ENCODE assay signal across 8 cellular contexts in the genomic region with DNA sequence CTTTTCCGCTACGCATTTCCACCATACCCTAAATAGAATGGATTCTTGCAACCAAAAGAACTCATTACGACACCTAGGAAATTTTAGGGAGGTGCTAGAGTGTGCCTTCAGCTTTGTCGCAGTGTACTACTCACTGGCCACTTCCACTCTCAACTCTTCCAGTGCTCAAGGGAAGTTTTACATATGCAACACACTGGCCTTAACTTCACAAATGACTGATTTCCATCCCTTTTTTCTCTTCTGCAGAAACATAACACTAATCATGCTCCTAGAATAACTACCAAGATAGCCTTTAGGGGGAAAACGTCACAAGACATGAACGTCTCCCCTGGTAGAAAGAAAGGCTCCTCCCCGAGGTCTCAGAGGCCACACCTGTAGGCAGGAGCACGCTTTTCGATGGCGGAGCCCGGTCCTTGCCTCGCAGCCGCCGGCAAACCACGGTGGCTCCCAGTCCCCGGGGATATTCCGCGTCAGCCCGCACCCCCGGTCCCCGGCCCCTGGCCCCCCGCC. TPM values are rescaled to one million over a fixed set of nuclear protein-coding genes. Genes with fewer than 3 reads are reported as not detected.
DNase-seq lines count a peak whose midpoint lies in the region; ATAC-seq and TF ChIP-seq lines count a peak whose summit lies in the region.

No MANE protein-coding gene starts in this region.

- BruUV-seq in Calu3 (replicated peaks; lab: Mats Ljungman, UMichigan) = no TSS peak
- BruUV-seq in Panc1 (replicated peaks; lab: Mats Ljungman, UMichigan) = no TSS peak

- no peaks in the 10 kb centered on the region for H3K27me3 Mint-ChIP-seq in Calu3 (ENCODE audit: unreplicated experiment)

- H3K4me1 ChIP-seq in Panc1 (ENCODE audit: control insufficient read depth, insufficient read depth, low read length) = peaks cover 15% of the 10 kb centered on the region

- intact Hi-C loops in Calu3 (cut with micrococcal nuclease; ENCODE audit: unreplicated experiment) = no loop called here
- intact Hi-C loops in Panc1 (cut with micrococcal nuclease; ENCODE audit: unreplicated experiment) = no loop called here

- ATAC-seq in GM21367 (IDR thresholded peaks at IDR 0.05; ENCODE audit: unreplicated experiment) (peak; percentile 74), Panc1 (peak; percentile 86)

- peaks cover 34% of the 10 kb centered on the region for H3K36me3 Mint-ChIP-seq in Calu3 (ENCODE audit: insufficient read depth, unreplicated experiment)

- POLR2A ChIA-PET in Panc1 (lab: Charles Lee) = interaction anchor here (0.6 kb wide), 1 partner anchor 458 kb away, joined by 5 read pairs; no protein-coding TSS in a partner anchor

- peak overlapping the region; percentile 91 for H3K4me3 Mint-ChIP-seq in Calu3 (ENCODE audit: low read depth, unreplicated experiment)

- H3K4me1 Mint-ChIP-seq in Calu3 (ENCODE audit: low read depth, unreplicated experiment) = peaks cover 16% of the 10 kb centered on the region

- CTCF ChIA-PET in Calu3 (lab: Charles Lee) (no interaction called here), Panc1 (lab: Charles Lee) (no interaction called here)

- no peaks in the 10 kb centered on the region for H3K9me3 Mint-ChIP-seq in Calu3 (ENCODE audit: low read depth, unreplicated experiment)

- peak; percentile 60 for DNase-seq in Calu3
- DNase-seq in HS-5 (ENCODE audit: low read depth) = peak; percentile 54
- peak; percentile 32 for DNase-seq in Panc1 (ENCODE audit: low read depth, low spot score)
- DNase-seq in activated T-helper 1 cell treated with anti-CD3 and anti-CD28 coated beads, Interleukin-2, amount 50 U/mL, for 16 hours (ENCODE audit: low read depth in 1 of 2, low spot score in 1 of 2) = peak; percentile 52 to 61
- DNase-seq in fibroblast of the aortic adventitia (ENCODE audit: low read depth) = peak; percentile 45
- DNase-seq in nucleus accumbens (lab: John Stamatoyannopoulos, UW) = peak in 40 of 56 donors; percentile 22 to 87 (median 66)
- DNase-seq in superior temporal gyrus (ENCODE audit: extremely low spot score) = peak; percentile 63

- H3K4me3 ChIP-seq in Panc1 (ENCODE audit: low read depth in 2 of 2, low read length in 2 of 2) (peak overlapping the region; percentile 91 to 98), fibroblast of the aortic adventitia (ENCODE audit: low read depth, low read length) (peak overlapping the region; percentile 93)

- H3K27ac Mint-ChIP-seq in Calu3 (ENCODE audit: unreplicated experiment) = peak overlapping the region; percentile 98

- TF ChIP-seq CTCF in Calu3 (IDR thresholded peaks at IDR 0.05; ENCODE audit: unreplicated experiment) (no peak), Panc1 (IDR thresholded peaks at IDR 0.05) (no peak), fibroblast of the aortic adventitia (IDR thresholded peaks at IDR 0.05; ENCODE audit: insufficient read depth, low read length) (no peak)

- peaks cover 7% of the 10 kb centered on the region; the same call in 1 of the 2 replicates for H3K36me3 ChIP-seq in Panc1 (ENCODE audit: control insufficient read depth, insufficient read depth, low read length)

- H3K27me3 ChIP-seq in Panc1 (ENCODE audit: control insufficient read depth, insufficient read depth, low read length) = no peaks in the 10 kb centered on the region

- in situ Hi-C loops in Panc1 (cut with HindIII; ENCODE audit: low pct_unique_long_range_greater_than_20kb, low sequenced_read_pairs) = no loop called here

- H3K27ac ChIP-seq in Panc1 (ENCODE audit: low read length) = peak overlapping the region; percentile 91

- no peaks in the 10 kb centered on the region for H3K9me3 ChIP-seq in Panc1 (ENCODE audit: control insufficient read depth, insufficient read depth, low read depth, low read length)

RNA-seq across cellular contexts. Expression of gene LYRM4, which starts 0.6 kb away (rescaled TPM):
- total RNA-seq in Calu3 (2022) (16.5 and 18.5 TPM in 2 replicates), Panc1 (2021; ENCODE audit: unreplicated experiment) (27.4 TPM), fibroblast of the aortic adventitia (ENCODE audit: low replicate concordance) (20.9 and 21.2 TPM in 2 replicates)
- 22.5 TPM for polyA plus RNA-seq in Panc1 (2012; ENCODE audit: insufficient read length)

RNA-seq across cellular contexts. Expression of gene FARS2, which starts 1.1 kb away (rescaled TPM):
- total RNA-seq in Calu3 (2022) (13.4 and 14.3 TPM in 2 replicates), Panc1 (2021; ENCODE audit: unreplicated experiment) (12.8 TPM), fibroblast of the aortic adventitia (ENCODE audit: low replicate concordance) (7.6 and 25.5 TPM in 2 replicates)
- polyA plus RNA-seq in Panc1 (2012; ENCODE audit: insufficient read length) = 9.9 TPM

Comparison
In these comparisons a context has a peak if more than half of its experiments do, and no peak if none do; other contexts are left out.
1. Peak in every context shown above with its lines: DNase-seq, ATAC-seq, H3K4me3 ChIP-seq and H3K27ac ChIP-seq.